1 cellular context compared by ENCODE assay signal in genomic region chr12:48903363-48903981, GRCh38.
TF ChIP-seq lines count a peak whose summit lies in the region.

No MANE protein-coding gene starts in this region.

TF ChIP-seq in HepG2, 621 proteins besides CTCF, POLR2A, EP300 and RAD21:
- TF ChIP-seq RARA (CRISPR knock-in tag; IDR thresholded peaks at IDR 0.05) (peak; percentile 72), MYC (CRISPR knock-in tag; IDR thresholded peaks at IDR 0.05; ENCODE audit: borderline replicate concordance) (peak; percentile 39; the same call in 1 of the 2 replicates), ETV5 (CRISPR knock-in tag; IDR thresholded peaks at IDR 0.05; ENCODE audit: borderline replicate concordance) (peak; percentile 45; the same call in 1 of the 2 replicates), TEAD3 (CRISPR knock-in tag; optimal IDR thresholded peaks at IDR 0.05; ENCODE audit: borderline replicate concordance) (peak; percentile 33), NRL (CRISPR knock-in tag; IDR thresholded peaks at IDR 0.05; ENCODE audit: borderline replicate concordance) (no peak), FOXP1 (IDR thresholded peaks at IDR 0.05) (no peak), FOXP1 (CRISPR knock-in tag; IDR thresholded peaks at IDR 0.05) (peak; percentile 15; the same call in 1 of the 2 replicates), ZNF567 (CRISPR knock-in tag; IDR thresholded peaks at IDR 0.05; ENCODE audit: borderline replicate concordance) (no peak), ZNF441 (CRISPR knock-in tag; IDR thresholded peaks at IDR 0.05; ENCODE audit: borderline replicate concordance) (no peak), ZNF446 (CRISPR knock-in tag; IDR thresholded peaks at IDR 0.05) (no peak), CEBPB (IDR thresholded peaks at IDR 0.05; ENCODE audit: borderline replicate concordance, low read depth, low read length) (peak; percentile 26; the same call in 1 of the 2 replicates), JUN (CRISPR knock-in tag; IDR thresholded peaks at IDR 0.05) (no peak), GABPA (IDR thresholded peaks at IDR 0.05; ENCODE audit: low read depth, low read length) (no peak), GABPA (CRISPR knock-in tag; IDR thresholded peaks at IDR 0.05; ENCODE audit: low read depth) (peak; percentile 31; the same call in 1 of the 2 replicates), CEBPG (CRISPR knock-in tag; IDR thresholded peaks at IDR 0.05) (peak; percentile 55; the same call in 1 of the 2 replicates)
- TF ChIP-seq, protein P1, sequence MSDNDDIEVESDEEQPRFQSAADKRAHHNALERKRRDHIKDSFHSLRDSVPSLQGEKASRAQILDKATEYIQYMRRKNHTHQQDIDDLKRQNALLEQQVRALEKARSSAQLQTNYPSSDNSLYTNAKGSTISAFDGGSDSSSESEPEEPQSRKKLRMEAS (IDR thresholded peaks at IDR 0.05): 0 out of 2 replicates have a peak, but pooled peaks have one; percentile 17
- TF ChIP-seq, protein P2, sequence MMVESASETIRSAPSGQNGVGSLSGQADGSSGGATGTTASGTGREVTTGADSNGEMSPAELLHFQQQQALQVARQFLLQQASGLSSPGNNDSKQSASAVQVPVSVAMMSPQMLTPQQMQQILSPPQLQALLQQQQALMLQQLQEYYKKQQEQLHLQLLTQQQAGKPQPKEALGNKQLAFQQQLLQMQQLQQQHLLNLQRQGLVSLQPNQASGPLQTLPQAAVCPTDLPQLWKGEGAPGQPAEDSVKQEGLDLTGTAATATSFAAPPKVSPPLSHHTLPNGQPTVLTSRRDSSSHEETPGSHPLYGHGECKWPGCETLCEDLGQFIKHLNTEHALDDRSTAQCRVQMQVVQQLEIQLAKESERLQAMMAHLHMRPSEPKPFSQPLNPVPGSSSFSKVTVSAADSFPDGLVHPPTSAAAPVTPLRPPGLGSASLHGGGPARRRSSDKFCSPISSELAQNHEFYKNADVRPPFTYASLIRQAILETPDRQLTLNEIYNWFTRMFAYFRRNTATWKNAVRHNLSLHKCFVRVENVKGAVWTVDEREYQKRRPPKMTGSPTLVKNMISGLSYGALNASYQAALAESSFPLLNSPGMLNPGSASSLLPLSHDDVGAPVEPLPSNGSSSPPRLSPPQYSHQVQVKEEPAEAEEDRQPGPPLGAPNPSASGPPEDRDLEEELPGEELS (CRISPR knock-in tag; IDR thresholded peaks at IDR 0.05): peak; percentile 41
- TF ChIP-seq, protein P3, sequence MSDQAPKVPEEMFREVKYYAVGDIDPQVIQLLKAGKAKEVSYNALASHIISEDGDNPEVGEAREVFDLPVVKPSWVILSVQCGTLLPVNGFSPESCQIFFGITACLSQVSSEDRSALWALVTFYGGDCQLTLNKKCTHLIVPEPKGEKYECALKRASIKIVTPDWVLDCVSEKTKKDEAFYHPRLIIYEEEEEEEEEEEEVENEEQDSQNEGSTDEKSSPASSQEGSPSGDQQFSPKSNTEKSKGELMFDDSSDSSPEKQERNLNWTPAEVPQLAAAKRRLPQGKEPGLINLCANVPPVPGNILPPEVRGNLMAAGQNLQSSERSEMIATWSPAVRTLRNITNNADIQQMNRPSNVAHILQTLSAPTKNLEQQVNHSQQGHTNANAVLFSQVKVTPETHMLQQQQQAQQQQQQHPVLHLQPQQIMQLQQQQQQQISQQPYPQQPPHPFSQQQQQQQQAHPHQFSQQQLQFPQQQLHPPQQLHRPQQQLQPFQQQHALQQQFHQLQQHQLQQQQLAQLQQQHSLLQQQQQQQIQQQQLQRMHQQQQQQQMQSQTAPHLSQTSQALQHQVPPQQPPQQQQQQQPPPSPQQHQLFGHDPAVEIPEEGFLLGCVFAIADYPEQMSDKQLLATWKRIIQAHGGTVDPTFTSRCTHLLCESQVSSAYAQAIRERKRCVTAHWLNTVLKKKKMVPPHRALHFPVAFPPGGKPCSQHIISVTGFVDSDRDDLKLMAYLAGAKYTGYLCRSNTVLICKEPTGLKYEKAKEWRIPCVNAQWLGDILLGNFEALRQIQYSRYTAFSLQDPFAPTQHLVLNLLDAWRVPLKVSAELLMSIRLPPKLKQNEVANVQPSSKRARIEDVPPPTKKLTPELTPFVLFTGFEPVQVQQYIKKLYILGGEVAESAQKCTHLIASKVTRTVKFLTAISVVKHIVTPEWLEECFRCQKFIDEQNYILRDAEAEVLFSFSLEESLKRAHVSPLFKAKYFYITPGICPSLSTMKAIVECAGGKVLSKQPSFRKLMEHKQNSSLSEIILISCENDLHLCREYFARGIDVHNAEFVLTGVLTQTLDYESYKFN (CRISPR knock-in tag; conservative IDR thresholded peaks at IDR 0.05): peak; percentile 18; the same call in 1 of the 2 replicates
TF ChIP-seq in HepG2: peak in this region for 11.
